In genomic region chr16:23773339-23773738, GRCh38 we compare ENCODE assay signal across 9 cellular contexts. TPM values are rescaled to one million over a fixed set of nuclear protein-coding genes. Genes with fewer than 3 reads are reported as not detected.
"Had no signal": no experiment of that assay in that cellular context is flagged by ENCODE, and none has a peak within 500 bp of the region (broad histone marks: within the 10 kb centered on the region; RNA-seq: fewer than 3 reads in every experiment).

No MANE protein-coding gene starts in this region.

- FAIRE-seq: HTR-8/SVneo had no signal

- DNase-seq: GM23248, GOT3, H7, KG1 had no signal

- H3K4me3 ChIP-seq: GM23248, HAP-1 had no signal

- H3K27ac ChIP-seq: GM23248 had no signal

- H3K36me3 ChIP-seq: HAP-1 had no signal

- H3K9me3 ChIP-seq: HAP-1 had no signal

- ATAC-seq: HCT116 had no signal

- H3K9ac ChIP-seq: GM23248 had no signal

- H3K4me1 ChIP-seq: HAP-1 had no signal

- H2AFZ ChIP-seq: GM23248 had no signal

RNA-seq across cellular contexts. Expression of gene CHP2, which starts 18.5 kb away (rescaled TPM):
- total RNA-seq: GM23248, H4 had no signal
- polyA plus RNA-seq: GM23248, IgD-negative memory B cell had no signal
